Comparison of ENCODE assay signal across 1 cellular context in the genomic region with DNA sequence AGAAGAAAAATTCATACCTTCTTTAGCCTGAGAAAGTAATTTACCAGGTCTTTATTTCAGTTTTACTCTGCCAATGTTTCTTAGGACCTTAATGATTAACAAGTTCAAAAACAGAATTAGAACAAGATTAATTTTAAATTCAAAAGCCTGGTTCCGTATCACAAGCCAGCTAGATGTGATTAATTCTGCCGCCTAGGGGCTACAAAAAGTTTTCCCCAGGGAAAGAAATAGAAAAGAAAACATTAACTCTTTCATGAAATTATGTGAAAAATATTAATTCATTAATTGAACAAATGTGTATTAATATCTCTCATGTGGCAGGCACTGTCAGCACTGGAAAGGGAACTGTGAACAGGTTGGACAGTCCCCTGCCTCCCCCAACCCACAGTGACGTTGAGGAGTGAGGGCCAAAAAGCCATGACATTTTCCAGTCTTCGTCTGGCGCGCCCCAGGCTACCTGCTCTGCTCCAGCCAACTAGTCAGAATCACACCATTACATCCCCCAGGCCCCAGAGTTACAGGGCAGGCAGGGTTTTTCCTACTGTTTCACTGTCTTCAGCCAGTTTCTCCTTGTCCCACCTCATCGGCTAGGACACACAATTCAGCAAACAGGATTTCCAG.
TF ChIP-seq lines count a peak whose summit lies in the region.

No MANE protein-coding gene starts in this region.

TF ChIP-seq in K562, 482 proteins besides CTCF, POLR2A, EP300 and RAD21:
- TF ChIP-seq NFRKB (IDR thresholded peaks at IDR 0.05; ENCODE audit: low read depth): no peak
- no peak for TF ChIP-seq TRIM25 (IDR thresholded peaks at IDR 0.05; ENCODE audit: borderline replicate concordance)
- TF ChIP-seq ZNF766 (CRISPR knock-in tag; conservative IDR thresholded peaks at IDR 0.05): no peak
- 0 out of 2 replicates have a peak, but pooled peaks have one; percentile 11 for TF ChIP-seq ZNF507 (tag; conservative IDR thresholded peaks at IDR 0.05)
- TF ChIP-seq TCF7L2 (IDR thresholded peaks at IDR 0.05; ENCODE audit: low read depth, low read length): no peak
